Comparison of ENCODE assay signal across 8 cellular contexts in genomic region chr6:35468181-35468979, GRCh38. TPM values are rescaled to one million over a fixed set of nuclear protein-coding genes. Genes with fewer than 3 reads are reported as not detected.
DNase-seq lines count a peak whose midpoint lies in the region; ATAC-seq, FAIRE-seq and TF ChIP-seq lines count a peak whose summit lies in the region.

Gene RPL10A, plus strand, starts transcription at chr6:35468401. Its CDS starts 34 bp downstream, at chr6:35468435.

- peak within 1 kb of the TSS; percentile 99 for H3K4me2 ChIP-seq in OCI-LY1 (ENCODE audit: low read length)
- H3K4me2 ChIP-seq in endothelial cell of umbilical vein (ENCODE audit: insufficient read depth, low read length): peak within 1 kb of the TSS; percentile 96

- POLR2A ChIA-PET in endothelial cell of umbilical vein (lab: Charles Lee): interaction anchor here (0.6 to 1.3 kb wide), 3 partner anchors 14 to 371 kb away, joined by 3 to 6 read pairs (median 3); partner anchors contain the start of gene PPARD

- BruUV-seq in endothelial cell of umbilical vein (replicated peaks; lab: Mats Ljungman, UMichigan): TSS peak; percentile 67

- FAIRE-seq in endothelial cell of umbilical vein (lab: Jason Lieb, UNC): peak; percentile 90

- H3K4me1 ChIP-seq in OCI-LY1 (ENCODE audit: insufficient read depth, low read length, severe bottlenecking) (peaks cover 36% of the 10 kb centered on the region), endothelial cell of umbilical vein (ENCODE audit: control insufficient read depth, extremely low read depth, insufficient read depth, low read length) (peaks cover 26% of the 10 kb centered on the region), mononuclear cell (ENCODE audit: insufficient read depth, low read length) (peaks cover 27% of the 10 kb centered on the region)

- H3K79me2 ChIP-seq in OCI-LY1 (ENCODE audit: insufficient read depth, low read length) (peaks cover 13% of the 10 kb centered on the region; the same call in 1 of the 2 replicates), endothelial cell of umbilical vein (ENCODE audit: control insufficient read depth, insufficient read depth, low read length) (peaks cover 33% of the 10 kb centered on the region)

- H3K4me3 ChIP-seq in OCI-LY1 (ENCODE audit: low read depth, low read length, poor library complexity, severe bottlenecking) (peak within 1 kb of the TSS; percentile 87), endothelial cell of umbilical vein (replicated peaks in 1 of 3; ENCODE audit: insufficient read depth in 1 of 3, low read depth in 1 of 3, low read length in 3 of 3) (peak within 1 kb of the TSS; percentile 69 to 95 (median 92)), mononuclear cell (ENCODE audit: low read length) (peak within 1 kb of the TSS; percentile 92)

- DNase-seq in D341Med (ENCODE audit: low spot score) (peak; percentile 96), HuH-7 (ENCODE audit: low spot score) (peak; percentile 89), endothelial cell of umbilical vein (ENCODE audit: low read depth, low spot score) (peak; percentile 97)
- DNase-seq in activated CD8-positive, alpha-beta memory T cell treated with anti-CD3 and anti-CD28 coated beads, Interleukin-2, amount 50 U/mL, for 48 hours: peak; percentile 98
- peak; percentile 88 to 95 for DNase-seq in stimulated activated CD8-positive, alpha-beta memory T cell treated with anti-CD3 and anti-CD28 coated beads, Interleukin-4, amount 100 ng/mL, for 1 hour (ENCODE audit: low read depth in 2 of 2, low spot score in 1 of 2)

- ATAC-seq in GM21390 (IDR thresholded peaks at IDR 0.05; ENCODE audit: unreplicated experiment): peak; percentile 83

- H3K27me3 ChIP-seq in OCI-LY1 (ENCODE audit: insufficient read depth, low read length) (no peaks in the 10 kb centered on the region), endothelial cell of umbilical vein (ENCODE audit: control insufficient read depth in 2 of 2, insufficient read depth in 2 of 2, low read length in 2 of 2) (no peaks in the 10 kb centered on the region), mononuclear cell (ENCODE audit: insufficient read depth, low read length) (no peaks in the 10 kb centered on the region)

- TF ChIP-seq POLR2A in endothelial cell of umbilical vein (IDR thresholded peaks at IDR 0.05; ENCODE audit: low read depth, low read length): peak; percentile 100

- peaks cover 14% of the 10 kb centered on the region; the same call in 1 of the 2 replicates for H3F3A ChIP-seq in OCI-LY1 (ENCODE audit: insufficient read depth, low read length)

- H3K9me2 ChIP-seq in OCI-LY1 (ENCODE audit: low read depth, low read length): no peaks in the 10 kb centered on the region

- intact Hi-C loops in endothelial cell of umbilical vein (cut with micrococcal nuclease): loop anchor here (1.0 to 2.0 kb wide), 4 partner anchors 16 to 171 kb away; partner anchors contain the start of genes DEF6, FANCE and PPARD

- peak within 1 kb of the TSS; percentile 82 for H3K27ac ChIP-seq in OCI-LY1 (ENCODE audit: low read depth, low read length, poor library complexity, severe bottlenecking)
- peak within 1 kb of the TSS; percentile 76 for H3K27ac ChIP-seq in endothelial cell of umbilical vein (ENCODE audit: insufficient read depth, low read depth, low read length)

- H3K36me3 ChIP-seq in OCI-LY1 (ENCODE audit: insufficient read depth, low read length) (peaks cover 51% of the 10 kb centered on the region), endothelial cell of umbilical vein (ENCODE audit: control insufficient read depth in 2 of 2, extremely low read depth in 1 of 2, insufficient read depth in 2 of 2, low read length in 2 of 2) (peaks cover 10 to 13% of the 10 kb centered on the region in 2 experiments)

- TF ChIP-seq CTCF in OCI-LY1 (IDR thresholded peaks at IDR 0.05; ENCODE audit: low read length): peak; percentile 98
- peak; percentile 99 to 100 for TF ChIP-seq CTCF in endothelial cell of umbilical vein (IDR thresholded peaks at IDR 0.05; ENCODE audit: extremely low read depth in 1 of 2, insufficient read depth in 1 of 2, low read depth in 1 of 2, low read length in 2 of 2)

- H3K9me3 ChIP-seq in OCI-LY1 (ENCODE audit: low read length): no peaks in the 10 kb centered on the region
- no peaks in the 10 kb centered on the region for H3K9me3 ChIP-seq in endothelial cell of umbilical vein (replicated peaks; ENCODE audit: control insufficient read depth, insufficient read depth, low read length)
- H3K9me3 ChIP-seq in mononuclear cell (ENCODE audit: low read depth, low read length): no peaks in the 10 kb centered on the region

- CTCF ChIA-PET in endothelial cell of umbilical vein (lab: Charles Lee): interaction anchor here (0.8 to 2.8 kb wide), 14 partner anchors 12 to 209 kb away, joined by 3 to 26 read pairs (median 4); partner anchors contain the start of genes DEF6, FANCE, PPARD and ZNF76

- H3K9ac ChIP-seq in OCI-LY1 (ENCODE audit: low read length): peak within 1 kb of the TSS; percentile 99
- peak within 1 kb of the TSS; percentile 94 for H3K9ac ChIP-seq in endothelial cell of umbilical vein (replicated peaks; ENCODE audit: extremely low read depth, insufficient read depth, low read length)

- H2AFZ ChIP-seq in OCI-LY1 (ENCODE audit: low read length) (peak within 1 kb of the TSS; percentile 38; the same call in 1 of the 2 replicates), endothelial cell of umbilical vein (ENCODE audit: low read depth, low read length) (peak within 1 kb of the TSS; percentile 77)

- H4K20me1 ChIP-seq in OCI-LY1 (ENCODE audit: insufficient read depth, low read length) (no peaks in the 10 kb centered on the region), endothelial cell of umbilical vein (replicated peaks; ENCODE audit: control insufficient read depth, extremely low read depth, insufficient read depth, low read length) (peaks cover 12% of the 10 kb centered on the region)

- no peaks in the 10 kb centered on the region for H3K9me1 ChIP-seq in endothelial cell of umbilical vein (replicated peaks; ENCODE audit: control insufficient read depth, extremely low read depth, insufficient read depth, low read length)

- dilution Hi-C loops in endothelial cell of umbilical vein (cut with MboI; ENCODE audit: extremely low pct_ligation_motif_present, low sequenced_read_pairs): no loop called here

TF ChIP-seq in endothelial cell of umbilical vein, 7 proteins besides CTCF, POLR2A, EP300 and RAD21:
- TF ChIP-seq MAX (IDR thresholded peaks at IDR 0.05; ENCODE audit: insufficient read depth, insufficient read length) (peak; percentile 83), POLR2AphosphoS5 (IDR thresholded peaks at IDR 0.05; ENCODE audit: insufficient read depth, low read depth, low read length) (peak; percentile 100), MYC (IDR thresholded peaks at IDR 0.05; ENCODE audit: low read depth, low read length) (peak; percentile 97), FOS (IDR thresholded peaks at IDR 0.05; ENCODE audit: borderline replicate concordance, insufficient read depth, low read length) (no peak)

RNA-seq across cellular contexts. Expression of gene RPL10A, which starts in this region (rescaled TPM):
- total RNA-seq in endothelial cell of umbilical vein: 1,327 and 1,339 TPM in 2 replicates
- polyA plus RNA-seq in endothelial cell of umbilical vein: 1,956 and 2,053 TPM in 2 replicates
- 2,740 and 3,664 TPM in 2 replicates for polyA plus RNA-seq in endothelial cell of umbilical vein (2011; cell fraction: cytosol; rRNA removed)
- 979 and 1,138 TPM in 2 replicates for polyA plus RNA-seq in endothelial cell of umbilical vein (2011; cell fraction: nucleus; rRNA removed)
- polyA plus RNA-seq in endothelial cell of umbilical vein (2012): 2,181 and 2,192 TPM in 2 replicates
- polyA minus RNA-seq in endothelial cell of umbilical vein: 780 and 808 TPM in 2 replicates
- 702 TPM for polyA minus RNA-seq in endothelial cell of umbilical vein (2011; cell fraction: cytosol; rRNA and poly(A)+ RNA removed)
- 141 and 181 TPM in 2 replicates for polyA minus RNA-seq in endothelial cell of umbilical vein (2011; cell fraction: nucleus; rRNA and poly(A)+ RNA removed)
- 1,708 TPM for total RNA-seq in mononuclear cell

Comparison
In these comparisons a context has a peak if more than half of its experiments do, and no peak if none do; other contexts are left out.
1. Peak in every context shown above with its lines: DNase-seq, ATAC-seq, H3K4me3 ChIP-seq and H3K27ac ChIP-seq.